Comparison of ENCODE assay signal across 1 cellular context in the genomic region with DNA sequence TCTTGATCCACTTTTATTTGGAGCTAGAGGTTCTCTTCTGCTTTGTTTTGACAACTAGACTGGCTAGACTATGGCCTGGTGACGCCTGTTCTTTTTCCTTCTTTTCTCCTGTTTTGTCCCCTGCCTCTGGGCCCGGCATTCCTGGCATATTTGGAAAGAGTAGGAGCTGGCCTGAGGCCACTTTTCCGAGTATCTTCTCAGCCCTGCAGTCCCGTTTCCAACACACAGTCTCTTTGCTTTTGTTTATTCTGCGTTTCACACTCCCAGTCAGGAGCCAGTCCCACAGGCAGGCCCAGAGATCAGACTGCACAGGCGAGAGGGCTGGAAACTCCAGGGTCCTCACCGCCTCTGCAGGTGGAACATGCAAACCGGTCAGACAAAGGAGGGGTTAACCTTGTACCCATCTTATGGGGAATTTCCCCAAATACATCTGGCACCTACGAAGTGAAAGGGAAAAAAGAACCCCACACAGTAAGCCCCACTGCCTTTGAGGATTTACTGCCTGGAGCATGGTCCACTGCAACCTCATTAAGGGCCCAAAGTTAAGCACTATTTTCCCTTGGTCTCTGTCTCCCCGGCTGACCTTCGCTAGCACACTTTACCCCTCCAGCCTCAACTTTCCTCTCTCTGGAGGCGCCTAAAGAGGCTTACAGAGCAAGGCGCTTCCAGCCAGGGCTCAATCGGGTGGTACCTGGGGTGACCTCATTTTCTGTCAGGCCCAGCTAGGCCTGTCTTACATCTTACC.
TF ChIP-seq lines count a peak whose summit lies in the region.

No MANE protein-coding gene starts in this region.

TF ChIP-seq in HepG2, 621 proteins besides CTCF, POLR2A, EP300 and RAD21 (continued from another document and continues in another):
- TF ChIP-seq SMAD9 (CRISPR knock-in tag; IDR thresholded peaks at IDR 0.05), result no peak
- TF ChIP-seq, protein P1, sequence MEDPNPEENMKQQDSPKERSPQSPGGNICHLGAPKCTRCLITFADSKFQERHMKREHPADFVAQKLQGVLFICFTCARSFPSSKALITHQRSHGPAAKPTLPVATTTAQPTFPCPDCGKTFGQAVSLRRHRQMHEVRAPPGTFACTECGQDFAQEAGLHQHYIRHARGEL (CRISPR knock-in tag; IDR thresholded peaks at IDR 0.05), result no peak
- TF ChIP-seq ZNF577 (CRISPR knock-in tag; IDR thresholded peaks at IDR 0.05; ENCODE audit: borderline replicate concordance, low read depth), result no peak
- no peak for TF ChIP-seq RFXANK (CRISPR knock-in tag; IDR thresholded peaks at IDR 0.05)
- no peak for TF ChIP-seq BORCS8-MEF2B (CRISPR knock-in tag; IDR thresholded peaks at IDR 0.05)
- no peak for TF ChIP-seq ZNF670 (CRISPR knock-in tag; IDR thresholded peaks at IDR 0.05; ENCODE audit: borderline replicate concordance)
- TF ChIP-seq GATAD1 (CRISPR knock-in tag; IDR thresholded peaks at IDR 0.05), result 0 out of 2 replicates have a peak, but pooled peaks have one; percentile 34
- TF ChIP-seq ZNF496 (CRISPR knock-in tag; IDR thresholded peaks at IDR 0.05; ENCODE audit: insufficient replicate concordance), result no peak
- no peak for TF ChIP-seq HNRNPLL (IDR thresholded peaks at IDR 0.05; ENCODE audit: low read depth, low read length, poor library complexity, severe bottlenecking)
- TF ChIP-seq, protein P2, sequence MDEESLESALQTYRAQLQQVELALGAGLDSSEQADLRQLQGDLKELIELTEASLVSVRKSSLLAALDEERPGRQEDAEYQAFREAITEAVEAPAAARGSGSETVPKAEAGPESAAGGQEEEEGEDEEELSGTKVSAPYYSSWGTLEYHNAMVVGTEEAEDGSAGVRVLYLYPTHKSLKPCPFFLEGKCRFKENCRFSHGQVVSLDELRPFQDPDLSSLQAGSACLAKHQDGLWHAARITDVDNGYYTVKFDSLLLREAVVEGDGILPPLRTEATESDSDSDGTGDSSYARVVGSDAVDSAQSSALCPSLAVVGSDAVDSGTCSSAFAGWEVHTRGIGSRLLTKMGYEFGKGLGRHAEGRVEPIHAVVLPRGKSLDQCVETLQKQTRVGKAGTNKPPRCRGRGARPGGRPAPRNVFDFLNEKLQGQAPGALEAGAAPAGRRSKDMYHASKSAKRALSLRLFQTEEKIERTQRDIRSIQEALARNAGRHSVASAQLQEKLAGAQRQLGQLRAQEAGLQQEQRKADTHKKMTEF (CRISPR knock-in tag; IDR thresholded peaks at IDR 0.05), result peak; percentile 63; the same call in 1 of the 2 replicates
- no peak for TF ChIP-seq ZNF282 (IDR thresholded peaks at IDR 0.05; ENCODE audit: partially characterized antibody)
- TF ChIP-seq ATRX (CRISPR knock-in tag; IDR thresholded peaks at IDR 0.05; ENCODE audit: borderline replicate concordance), result no peak
- no peak; the same call in 1 of the 2 replicates for TF ChIP-seq TAF1 (CRISPR knock-in tag; IDR thresholded peaks at IDR 0.05)
- TF ChIP-seq FOXA1 (IDR thresholded peaks at IDR 0.05), result no peak
- peak; percentile 72; the same call in 1 of the 2 replicates for TF ChIP-seq FOXA1 (CRISPR knock-in tag; IDR thresholded peaks at IDR 0.05)
- no peak for TF ChIP-seq ZNF777 (CRISPR knock-in tag; IDR thresholded peaks at IDR 0.05)
- no peak for TF ChIP-seq MAF1 (CRISPR knock-in tag; IDR thresholded peaks at IDR 0.05; ENCODE audit: borderline replicate concordance)
- no peak for TF ChIP-seq PHB2 (IDR thresholded peaks at IDR 0.05; ENCODE audit: partially characterized antibody)
- TF ChIP-seq PCBP2 (optimal IDR thresholded peaks at IDR 0.05; ENCODE audit: low read depth, low read length, poor library complexity, severe bottlenecking), result no peak
- TF ChIP-seq SMAD1 (CRISPR knock-in tag; IDR thresholded peaks at IDR 0.05; ENCODE audit: borderline replicate concordance, low read depth), result no peak
- TF ChIP-seq ZNF124 (CRISPR knock-in tag; IDR thresholded peaks at IDR 0.05), result no peak
- no peak for TF ChIP-seq IKZF1 (IDR thresholded peaks at IDR 0.05)
- TF ChIP-seq, protein P3, sequence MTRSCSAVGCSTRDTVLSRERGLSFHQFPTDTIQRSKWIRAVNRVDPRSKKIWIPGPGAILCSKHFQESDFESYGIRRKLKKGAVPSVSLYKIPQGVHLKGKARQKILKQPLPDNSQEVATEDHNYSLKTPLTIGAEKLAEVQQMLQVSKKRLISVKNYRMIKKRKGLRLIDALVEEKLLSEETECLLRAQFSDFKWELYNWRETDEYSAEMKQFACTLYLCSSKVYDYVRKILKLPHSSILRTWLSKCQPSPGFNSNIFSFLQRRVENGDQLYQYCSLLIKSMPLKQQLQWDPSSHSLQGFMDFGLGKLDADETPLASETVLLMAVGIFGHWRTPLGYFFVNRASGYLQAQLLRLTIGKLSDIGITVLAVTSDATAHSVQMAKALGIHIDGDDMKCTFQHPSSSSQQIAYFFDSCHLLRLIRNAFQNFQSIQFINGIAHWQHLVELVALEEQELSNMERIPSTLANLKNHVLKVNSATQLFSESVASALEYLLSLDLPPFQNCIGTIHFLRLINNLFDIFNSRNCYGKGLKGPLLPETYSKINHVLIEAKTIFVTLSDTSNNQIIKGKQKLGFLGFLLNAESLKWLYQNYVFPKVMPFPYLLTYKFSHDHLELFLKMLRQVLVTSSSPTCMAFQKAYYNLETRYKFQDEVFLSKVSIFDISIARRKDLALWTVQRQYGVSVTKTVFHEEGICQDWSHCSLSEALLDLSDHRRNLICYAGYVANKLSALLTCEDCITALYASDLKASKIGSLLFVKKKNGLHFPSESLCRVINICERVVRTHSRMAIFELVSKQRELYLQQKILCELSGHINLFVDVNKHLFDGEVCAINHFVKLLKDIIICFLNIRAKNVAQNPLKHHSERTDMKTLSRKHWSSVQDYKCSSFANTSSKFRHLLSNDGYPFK (CRISPR knock-in tag; IDR thresholded peaks at IDR 0.05; ENCODE audit: borderline replicate concordance), result peak; percentile 47; the same call in 1 of the 2 replicates
- TF ChIP-seq, protein P4, sequence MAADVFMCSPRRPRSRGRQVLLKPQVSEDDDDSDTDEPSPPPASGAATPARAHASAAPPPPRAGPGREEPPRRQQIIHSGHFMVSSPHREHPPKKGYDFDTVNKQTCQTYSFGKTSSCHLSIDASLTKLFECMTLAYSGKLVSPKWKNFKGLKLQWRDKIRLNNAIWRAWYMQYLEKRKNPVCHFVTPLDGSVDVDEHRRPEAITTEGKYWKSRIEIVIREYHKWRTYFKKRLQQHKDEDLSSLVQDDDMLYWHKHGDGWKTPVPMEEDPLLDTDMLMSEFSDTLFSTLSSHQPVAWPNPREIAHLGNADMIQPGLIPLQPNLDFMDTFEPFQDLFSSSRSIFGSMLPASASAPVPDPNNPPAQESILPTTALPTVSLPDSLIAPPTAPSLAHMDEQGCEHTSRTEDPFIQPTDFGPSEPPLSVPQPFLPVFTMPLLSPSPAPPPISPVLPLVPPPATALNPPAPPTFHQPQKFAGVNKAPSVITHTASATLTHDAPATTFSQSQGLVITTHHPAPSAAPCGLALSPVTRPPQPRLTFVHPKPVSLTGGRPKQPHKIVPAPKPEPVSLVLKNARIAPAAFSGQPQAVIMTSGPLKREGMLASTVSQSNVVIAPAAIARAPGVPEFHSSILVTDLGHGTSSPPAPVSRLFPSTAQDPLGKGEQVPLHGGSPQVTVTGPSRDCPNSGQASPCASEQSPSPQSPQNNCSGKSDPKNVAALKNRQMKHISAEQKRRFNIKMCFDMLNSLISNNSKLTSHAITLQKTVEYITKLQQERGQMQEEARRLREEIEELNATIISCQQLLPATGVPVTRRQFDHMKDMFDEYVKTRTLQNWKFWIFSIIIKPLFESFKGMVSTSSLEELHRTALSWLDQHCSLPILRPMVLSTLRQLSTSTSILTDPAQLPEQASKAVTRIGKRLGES (CRISPR knock-in tag; IDR thresholded peaks at IDR 0.05; ENCODE audit: borderline replicate concordance), result no peak
- TF ChIP-seq ZNF101 (CRISPR knock-in tag; IDR thresholded peaks at IDR 0.05; ENCODE audit: borderline replicate concordance, low read depth), result no peak
- TF ChIP-seq TCF7L2 (IDR thresholded peaks at IDR 0.05; ENCODE audit: low read depth, low read length), result no peak
- TF ChIP-seq, protein P5, sequence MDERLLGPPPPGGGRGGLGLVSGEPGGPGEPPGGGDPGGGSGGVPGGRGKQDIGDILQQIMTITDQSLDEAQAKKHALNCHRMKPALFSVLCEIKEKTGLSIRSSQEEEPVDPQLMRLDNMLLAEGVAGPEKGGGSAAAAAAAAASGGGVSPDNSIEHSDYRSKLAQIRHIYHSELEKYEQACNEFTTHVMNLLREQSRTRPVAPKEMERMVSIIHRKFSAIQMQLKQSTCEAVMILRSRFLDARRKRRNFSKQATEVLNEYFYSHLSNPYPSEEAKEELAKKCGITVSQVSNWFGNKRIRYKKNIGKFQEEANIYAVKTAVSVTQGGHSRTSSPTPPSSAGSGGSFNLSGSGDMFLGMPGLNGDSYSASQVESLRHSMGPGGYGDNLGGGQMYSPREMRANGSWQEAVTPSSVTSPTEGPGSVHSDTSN (CRISPR knock-in tag; IDR thresholded peaks at IDR 0.05), result no peak
- no peak for TF ChIP-seq NR2F6 (IDR thresholded peaks at IDR 0.05)
- TF ChIP-seq NR2F6 (CRISPR knock-in tag; IDR thresholded peaks at IDR 0.05), result 0 out of 2 replicates have a peak, but pooled peaks have one; percentile 49
- TF ChIP-seq, protein P6, sequence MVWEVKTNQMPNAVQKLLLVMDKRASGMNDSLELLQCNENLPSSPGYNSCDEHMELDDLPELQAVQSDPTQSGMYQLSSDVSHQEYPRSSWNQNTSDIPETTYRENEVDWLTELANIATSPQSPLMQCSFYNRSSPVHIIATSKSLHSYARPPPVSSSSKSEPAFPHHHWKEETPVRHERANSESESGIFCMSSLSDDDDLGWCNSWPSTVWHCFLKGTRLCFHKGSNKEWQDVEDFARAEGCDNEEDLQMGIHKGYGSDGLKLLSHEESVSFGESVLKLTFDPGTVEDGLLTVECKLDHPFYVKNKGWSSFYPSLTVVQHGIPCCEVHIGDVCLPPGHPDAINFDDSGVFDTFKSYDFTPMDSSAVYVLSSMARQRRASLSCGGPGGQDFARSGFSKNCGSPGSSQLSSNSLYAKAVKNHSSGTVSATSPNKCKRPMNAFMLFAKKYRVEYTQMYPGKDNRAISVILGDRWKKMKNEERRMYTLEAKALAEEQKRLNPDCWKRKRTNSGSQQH (CRISPR knock-in tag; IDR thresholded peaks at IDR 0.05; ENCODE audit: low read depth), result no peak
- TF ChIP-seq, protein P7, sequence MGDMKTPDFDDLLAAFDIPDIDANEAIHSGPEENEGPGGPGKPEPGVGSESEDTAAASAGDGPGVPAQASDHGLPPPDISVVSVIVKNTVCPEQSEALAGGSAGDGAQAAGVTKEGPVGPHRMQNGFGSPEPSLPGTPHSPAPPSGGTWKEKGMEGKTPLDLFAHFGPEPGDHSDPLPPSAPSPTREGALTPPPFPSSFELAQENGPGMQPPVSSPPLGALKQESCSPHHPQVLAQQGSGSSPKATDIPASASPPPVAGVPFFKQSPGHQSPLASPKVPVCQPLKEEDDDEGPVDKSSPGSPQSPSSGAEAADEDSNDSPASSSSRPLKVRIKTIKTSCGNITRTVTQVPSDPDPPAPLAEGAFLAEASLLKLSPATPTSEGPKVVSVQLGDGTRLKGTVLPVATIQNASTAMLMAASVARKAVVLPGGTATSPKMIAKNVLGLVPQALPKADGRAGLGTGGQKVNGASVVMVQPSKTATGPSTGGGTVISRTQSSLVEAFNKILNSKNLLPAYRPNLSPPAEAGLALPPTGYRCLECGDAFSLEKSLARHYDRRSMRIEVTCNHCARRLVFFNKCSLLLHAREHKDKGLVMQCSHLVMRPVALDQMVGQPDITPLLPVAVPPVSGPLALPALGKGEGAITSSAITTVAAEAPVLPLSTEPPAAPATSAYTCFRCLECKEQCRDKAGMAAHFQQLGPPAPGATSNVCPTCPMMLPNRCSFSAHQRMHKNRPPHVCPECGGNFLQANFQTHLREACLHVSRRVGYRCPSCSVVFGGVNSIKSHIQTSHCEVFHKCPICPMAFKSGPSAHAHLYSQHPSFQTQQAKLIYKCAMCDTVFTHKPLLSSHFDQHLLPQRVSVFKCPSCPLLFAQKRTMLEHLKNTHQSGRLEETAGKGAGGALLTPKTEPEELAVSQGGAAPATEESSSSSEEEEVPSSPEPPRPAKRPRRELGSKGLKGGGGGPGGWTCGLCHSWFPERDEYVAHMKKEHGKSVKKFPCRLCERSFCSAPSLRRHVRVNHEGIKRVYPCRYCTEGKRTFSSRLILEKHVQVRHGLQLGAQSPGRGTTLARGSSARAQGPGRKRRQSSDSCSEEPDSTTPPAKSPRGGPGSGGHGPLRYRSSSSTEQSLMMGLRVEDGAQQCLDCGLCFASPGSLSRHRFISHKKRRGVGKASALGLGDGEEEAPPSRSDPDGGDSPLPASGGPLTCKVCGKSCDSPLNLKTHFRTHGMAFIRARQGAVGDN (CRISPR knock-in tag; IDR thresholded peaks at IDR 0.05), result peak; percentile 91
- TF ChIP-seq MAFG (CRISPR knock-in tag; IDR thresholded peaks at IDR 0.05), result no peak
- no peak for TF ChIP-seq FOXK1 (CRISPR knock-in tag; IDR thresholded peaks at IDR 0.05; ENCODE audit: borderline replicate concordance, low read depth)
- no peak for TF ChIP-seq SMAD3 (CRISPR knock-in tag; IDR thresholded peaks at IDR 0.05)
- TF ChIP-seq TBP (CRISPR knock-in tag; IDR thresholded peaks at IDR 0.05), result no peak
- TF ChIP-seq, protein P8, sequence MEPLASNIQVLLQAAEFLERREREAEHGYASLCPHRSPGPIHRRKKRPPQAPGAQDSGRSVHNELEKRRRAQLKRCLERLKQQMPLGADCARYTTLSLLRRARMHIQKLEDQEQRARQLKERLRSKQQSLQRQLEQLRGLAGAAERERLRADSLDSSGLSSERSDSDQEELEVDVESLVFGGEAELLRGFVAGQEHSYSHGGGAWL (CRISPR knock-in tag; IDR thresholded peaks at IDR 0.05), result no peak
- TF ChIP-seq, protein P9, sequence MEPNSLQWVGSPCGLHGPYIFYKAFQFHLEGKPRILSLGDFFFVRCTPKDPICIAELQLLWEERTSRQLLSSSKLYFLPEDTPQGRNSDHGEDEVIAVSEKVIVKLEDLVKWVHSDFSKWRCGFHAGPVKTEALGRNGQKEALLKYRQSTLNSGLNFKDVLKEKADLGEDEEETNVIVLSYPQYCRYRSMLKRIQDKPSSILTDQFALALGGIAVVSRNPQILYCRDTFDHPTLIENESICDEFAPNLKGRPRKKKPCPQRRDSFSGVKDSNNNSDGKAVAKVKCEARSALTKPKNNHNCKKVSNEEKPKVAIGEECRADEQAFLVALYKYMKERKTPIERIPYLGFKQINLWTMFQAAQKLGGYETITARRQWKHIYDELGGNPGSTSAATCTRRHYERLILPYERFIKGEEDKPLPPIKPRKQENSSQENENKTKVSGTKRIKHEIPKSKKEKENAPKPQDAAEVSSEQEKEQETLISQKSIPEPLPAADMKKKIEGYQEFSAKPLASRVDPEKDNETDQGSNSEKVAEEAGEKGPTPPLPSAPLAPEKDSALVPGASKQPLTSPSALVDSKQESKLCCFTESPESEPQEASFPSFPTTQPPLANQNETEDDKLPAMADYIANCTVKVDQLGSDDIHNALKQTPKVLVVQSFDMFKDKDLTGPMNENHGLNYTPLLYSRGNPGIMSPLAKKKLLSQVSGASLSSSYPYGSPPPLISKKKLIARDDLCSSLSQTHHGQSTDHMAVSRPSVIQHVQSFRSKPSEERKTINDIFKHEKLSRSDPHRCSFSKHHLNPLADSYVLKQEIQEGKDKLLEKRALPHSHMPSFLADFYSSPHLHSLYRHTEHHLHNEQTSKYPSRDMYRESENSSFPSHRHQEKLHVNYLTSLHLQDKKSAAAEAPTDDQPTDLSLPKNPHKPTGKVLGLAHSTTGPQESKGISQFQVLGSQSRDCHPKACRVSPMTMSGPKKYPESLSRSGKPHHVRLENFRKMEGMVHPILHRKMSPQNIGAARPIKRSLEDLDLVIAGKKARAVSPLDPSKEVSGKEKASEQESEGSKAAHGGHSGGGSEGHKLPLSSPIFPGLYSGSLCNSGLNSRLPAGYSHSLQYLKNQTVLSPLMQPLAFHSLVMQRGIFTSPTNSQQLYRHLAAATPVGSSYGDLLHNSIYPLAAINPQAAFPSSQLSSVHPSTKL (CRISPR knock-in tag; IDR thresholded peaks at IDR 0.05), result peak; percentile 65
